In genomic region chr1:243595527-243596206, GRCh38 we compare ENCODE assay signal across 11 cellular contexts.
A peak's percentile ranks its signal among the peaks of the same experiment; 100 is the strongest.
DNase-seq lines count a peak whose midpoint lies in the region; ATAC-seq lines count a peak whose summit lies in the region.
"Had no signal": no experiment of that assay in that cellular context is flagged by ENCODE, and none has a peak within 500 bp of the region (broad histone marks: within the 10 kb centered on the region; RNA-seq: fewer than 3 reads in every experiment).

No MANE protein-coding gene starts in this region.

- peaks cover 0 to 5% (median 4%) of the 10 kb centered on the region in 8 donors for H3K9me3 Mint-ChIP-seq in CD4-positive, alpha-beta memory T cell

- H3K27ac Mint-ChIP-seq in CD4-positive, alpha-beta memory T cell = peak overlapping the region; percentile 67 to 89 (median 85)

- peak; percentile 25 for ATAC-seq in GM21723 (IDR thresholded peaks at IDR 0.05; ENCODE audit: unreplicated experiment)
- ATAC-seq in HG03045 (IDR thresholded peaks at IDR 0.05; ENCODE audit: unreplicated experiment) = no peak
- ATAC-seq in GM19351 (IDR thresholded peaks at IDR 0.05; ENCODE audit: unreplicated experiment) = no peak

- H3K4me1 Mint-ChIP-seq in CD4-positive, alpha-beta memory T cell = peaks cover 26 to 34% (median 31%) of the 10 kb centered on the region in 4 donors

- no peaks in the 10 kb centered on the region for H3K27me3 ChIP-seq in CD4-positive, alpha-beta memory T cell (ENCODE audit: insufficient read depth, low read length)
- no peaks in the 10 kb centered on the region for H3K27me3 ChIP-seq in SJSA1 (replicated peaks)
- H3K27me3 ChIP-seq: thyroid gland had no signal

- H3K27me3 Mint-ChIP-seq in CD4-positive, alpha-beta memory T cell = no peaks in the 10 kb centered on the region

- POLR2A ChIA-PET in CD4-positive, alpha-beta memory T cell (lab: Charles Lee; ENCODE audit: partially characterized antibody) = no interaction called here

- DNase-seq in CD4-positive, alpha-beta memory T cell = peak in 2 of 5 donors; percentile 14 to 55
- DNase-seq in SJSA1 (ENCODE audit: low read depth in 1 of 2, low spot score in 2 of 2) (no peak), fibroblast of gingiva (ENCODE audit: low read depth) (peak; percentile 57), NOMO-1 treated with dmso at 0.1 percent for 144 hours (lab: John Stamatoyannopoulos, UW; ENCODE audit: unreplicated experiment) (no peak), NCI-H146 treated with DMSO at 0.1 percent for 48 hours (lab: John Stamatoyannopoulos, UW; ENCODE audit: unreplicated experiment) (no peak)
- DNase-seq: activated CD8-positive, alpha-beta memory T cell treated with anti-CD3 and anti-CD28 coated beads for 24 hours; NCI-H510A; thyroid gland had no signal

- peak overlapping the region in 1 of 2 donors; percentile 20 for H3K4me3 ChIP-seq in CD4-positive, alpha-beta memory T cell (ENCODE audit: low read length in 2 of 2)
- no peak overlapping the region for H3K4me3 ChIP-seq in SJSA1
- H3K4me3 ChIP-seq: thyroid gland had no signal

- H3K4me1 ChIP-seq in CD4-positive, alpha-beta memory T cell (ENCODE audit: insufficient read depth, low read length) = peaks cover 41% of the 10 kb centered on the region
- peaks cover 10% of the 10 kb centered on the region; the same call in 1 of the 2 replicates for H3K4me1 ChIP-seq in SJSA1 (replicated peaks)

- H3K27ac ChIP-seq in CD4-positive, alpha-beta memory T cell (ENCODE audit: low read depth, low read length) = peak overlapping the region; percentile 1
- H3K27ac ChIP-seq in SJSA1 = 0 out of 2 replicates have a peak overlapping the region, but pooled peaks have one; percentile 11

- intact Hi-C loops in CD4-positive, alpha-beta memory T cell (cut with micrococcal nuclease) = loop anchor here (5.0 kb wide), 2 partner anchors 42 to 257 kb away; partner anchors contain the start of gene AKT3

- peak overlapping the region in 7 of 8 donors; percentile 36 to 80 (median 67) for H3K4me3 Mint-ChIP-seq in CD4-positive, alpha-beta memory T cell

- H3K36me3 Mint-ChIP-seq in CD4-positive, alpha-beta memory T cell = peaks cover 19 to 22% of the 10 kb centered on the region in 2 donors

- H3K9me3 ChIP-seq in CD4-positive, alpha-beta memory T cell (ENCODE audit: control insufficient read depth in 1 of 2, low read length in 2 of 2) = no peaks in the 10 kb centered on the region
- H3K9me3 ChIP-seq in SJSA1 (replicated peaks) = no peaks in the 10 kb centered on the region
- H3K9me3 ChIP-seq: thyroid gland had no signal

- CTCF ChIA-PET in CD4-positive, alpha-beta memory T cell (lab: Charles Lee; ENCODE audit: partially characterized antibody) = no interaction called here

- no peaks in the 10 kb centered on the region for H3K36me3 ChIP-seq in CD4-positive, alpha-beta memory T cell (ENCODE audit: insufficient read depth, low read length)
- H3K36me3 ChIP-seq in SJSA1 = peaks cover 3% of the 10 kb centered on the region; the same call in 1 of the 2 replicates
- H3K36me3 ChIP-seq: thyroid gland had no signal
